Comparison of ENCODE assay signal across 1 cellular context in genomic region chr5:131740477-131740876, GRCh38.
A peak's percentile ranks its signal among the peaks of the same experiment; 100 is the strongest.
TF ChIP-seq lines count a peak whose summit lies in the region.

No MANE protein-coding gene starts in this region.

TF ChIP-seq in K562, 482 proteins besides CTCF, POLR2A, EP300 and RAD21 (continued from another document):
- TF ChIP-seq, protein P1, sequence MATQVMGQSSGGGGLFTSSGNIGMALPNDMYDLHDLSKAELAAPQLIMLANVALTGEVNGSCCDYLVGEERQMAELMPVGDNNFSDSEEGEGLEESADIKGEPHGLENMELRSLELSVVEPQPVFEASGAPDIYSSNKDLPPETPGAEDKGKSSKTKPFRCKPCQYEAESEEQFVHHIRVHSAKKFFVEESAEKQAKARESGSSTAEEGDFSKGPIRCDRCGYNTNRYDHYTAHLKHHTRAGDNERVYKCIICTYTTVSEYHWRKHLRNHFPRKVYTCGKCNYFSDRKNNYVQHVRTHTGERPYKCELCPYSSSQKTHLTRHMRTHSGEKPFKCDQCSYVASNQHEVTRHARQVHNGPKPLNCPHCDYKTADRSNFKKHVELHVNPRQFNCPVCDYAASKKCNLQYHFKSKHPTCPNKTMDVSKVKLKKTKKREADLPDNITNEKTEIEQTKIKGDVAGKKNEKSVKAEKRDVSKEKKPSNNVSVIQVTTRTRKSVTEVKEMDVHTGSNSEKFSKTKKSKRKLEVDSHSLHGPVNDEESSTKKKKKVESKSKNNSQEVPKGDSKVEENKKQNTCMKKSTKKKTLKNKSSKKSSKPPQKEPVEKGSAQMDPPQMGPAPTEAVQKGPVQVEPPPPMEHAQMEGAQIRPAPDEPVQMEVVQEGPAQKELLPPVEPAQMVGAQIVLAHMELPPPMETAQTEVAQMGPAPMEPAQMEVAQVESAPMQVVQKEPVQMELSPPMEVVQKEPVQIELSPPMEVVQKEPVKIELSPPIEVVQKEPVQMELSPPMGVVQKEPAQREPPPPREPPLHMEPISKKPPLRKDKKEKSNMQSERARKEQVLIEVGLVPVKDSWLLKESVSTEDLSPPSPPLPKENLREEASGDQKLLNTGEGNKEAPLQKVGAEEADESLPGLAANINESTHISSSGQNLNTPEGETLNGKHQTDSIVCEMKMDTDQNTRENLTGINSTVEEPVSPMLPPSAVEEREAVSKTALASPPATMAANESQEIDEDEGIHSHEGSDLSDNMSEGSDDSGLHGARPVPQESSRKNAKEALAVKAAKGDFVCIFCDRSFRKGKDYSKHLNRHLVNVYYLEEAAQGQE (CRISPR knock-in tag; IDR thresholded peaks at IDR 0.05; ENCODE audit: low read depth): no peak
- TF ChIP-seq, protein P2, sequence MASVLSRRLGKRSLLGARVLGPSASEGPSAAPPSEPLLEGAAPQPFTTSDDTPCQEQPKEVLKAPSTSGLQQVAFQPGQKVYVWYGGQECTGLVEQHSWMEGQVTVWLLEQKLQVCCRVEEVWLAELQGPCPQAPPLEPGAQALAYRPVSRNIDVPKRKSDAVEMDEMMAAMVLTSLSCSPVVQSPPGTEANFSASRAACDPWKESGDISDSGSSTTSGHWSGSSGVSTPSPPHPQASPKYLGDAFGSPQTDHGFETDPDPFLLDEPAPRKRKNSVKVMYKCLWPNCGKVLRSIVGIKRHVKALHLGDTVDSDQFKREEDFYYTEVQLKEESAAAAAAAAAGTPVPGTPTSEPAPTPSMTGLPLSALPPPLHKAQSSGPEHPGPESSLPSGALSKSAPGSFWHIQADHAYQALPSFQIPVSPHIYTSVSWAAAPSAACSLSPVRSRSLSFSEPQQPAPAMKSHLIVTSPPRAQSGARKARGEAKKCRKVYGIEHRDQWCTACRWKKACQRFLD (CRISPR knock-in tag; IDR thresholded peaks at IDR 0.05): 0 out of 2 replicates have a peak, but pooled peaks have one; percentile 26
- TF ChIP-seq ZNF311 (CRISPR knock-in tag; IDR thresholded peaks at IDR 0.05) (peak; percentile 80), NR2C1 (IDR thresholded peaks at IDR 0.05) (no peak), NR2C1 (tag; IDR thresholded peaks at IDR 0.05) (0 out of 2 replicates have a peak, but pooled peaks have one; percentile 18), ZFP30 (CRISPR knock-in tag; IDR thresholded peaks at IDR 0.05; ENCODE audit: borderline replicate concordance) (no peak), MECOM (CRISPR knock-in tag; IDR thresholded peaks at IDR 0.05) (peak; percentile 73; the same call in 1 of the 2 replicates), SMAD4 (CRISPR knock-in tag; conservative IDR thresholded peaks at IDR 0.05) (0 out of 2 replicates have a peak, but pooled peaks have one; percentile 29), CCAR2 (IDR thresholded peaks at IDR 0.05; ENCODE audit: low read depth, low read length) (no peak), SNAPC5 (CRISPR knock-in tag; IDR thresholded peaks at IDR 0.05) (no peak), POLR2AphosphoS2 (IDR thresholded peaks at IDR 0.05; ENCODE audit: low read length) (no peak), PTRF (tag; IDR thresholded peaks at IDR 0.05) (0 out of 2 replicates have a peak, but pooled peaks have one; percentile 50), ZNF592 (IDR thresholded peaks at IDR 0.05) (peak; percentile 90), CXXC5 (CRISPR knock-in tag; IDR thresholded peaks at IDR 0.05) (0 out of 2 replicates have a peak, but pooled peaks have one; percentile 40), DMBX1 (CRISPR knock-in tag; IDR thresholded peaks at IDR 0.05; ENCODE audit: borderline replicate concordance) (peak; percentile 82), PRPF4 (IDR thresholded peaks at IDR 0.05; ENCODE audit: insufficient read depth, low read depth, low read length, poor library complexity, severe bottlenecking) (no peak), ZNF140 (CRISPR knock-in tag; IDR thresholded peaks at IDR 0.05) (0 out of 2 replicates have a peak, but pooled peaks have one; percentile 18), ZNF668 (CRISPR knock-in tag; IDR thresholded peaks at IDR 0.05) (peak; percentile 70; the same call in 1 of the 2 replicates), ID3 (CRISPR knock-in tag; IDR thresholded peaks at IDR 0.05) (no peak), ID3 (tag; IDR thresholded peaks at IDR 0.05) (peak; percentile 41; the same call in 1 of the 2 replicates), NR1H2 (CRISPR knock-in tag; IDR thresholded peaks at IDR 0.05) (no peak), PTTG1 (tag; IDR thresholded peaks at IDR 0.05; ENCODE audit: low read depth) (peak; percentile 75; the same call in 1 of the 2 replicates), DDX20 (tag; IDR thresholded peaks at IDR 0.05; ENCODE audit: low read depth) (0 out of 2 replicates have a peak, but pooled peaks have one; percentile 35), BDP1 (IDR thresholded peaks at IDR 0.05; ENCODE audit: insufficient read depth, insufficient read length) (no peak), KLF13 (tag; IDR thresholded peaks at IDR 0.05; ENCODE audit: borderline replicate concordance, low read depth) (0 out of 2 replicates have a peak, but pooled peaks have one; percentile 35), ILK (tag; IDR thresholded peaks at IDR 0.05; ENCODE audit: borderline replicate concordance, low read depth) (peak; percentile 17; the same call in 1 of the 2 replicates), FOXJ2 (tag; IDR thresholded peaks at IDR 0.05) (no peak)
- TF ChIP-seq, protein P3, sequence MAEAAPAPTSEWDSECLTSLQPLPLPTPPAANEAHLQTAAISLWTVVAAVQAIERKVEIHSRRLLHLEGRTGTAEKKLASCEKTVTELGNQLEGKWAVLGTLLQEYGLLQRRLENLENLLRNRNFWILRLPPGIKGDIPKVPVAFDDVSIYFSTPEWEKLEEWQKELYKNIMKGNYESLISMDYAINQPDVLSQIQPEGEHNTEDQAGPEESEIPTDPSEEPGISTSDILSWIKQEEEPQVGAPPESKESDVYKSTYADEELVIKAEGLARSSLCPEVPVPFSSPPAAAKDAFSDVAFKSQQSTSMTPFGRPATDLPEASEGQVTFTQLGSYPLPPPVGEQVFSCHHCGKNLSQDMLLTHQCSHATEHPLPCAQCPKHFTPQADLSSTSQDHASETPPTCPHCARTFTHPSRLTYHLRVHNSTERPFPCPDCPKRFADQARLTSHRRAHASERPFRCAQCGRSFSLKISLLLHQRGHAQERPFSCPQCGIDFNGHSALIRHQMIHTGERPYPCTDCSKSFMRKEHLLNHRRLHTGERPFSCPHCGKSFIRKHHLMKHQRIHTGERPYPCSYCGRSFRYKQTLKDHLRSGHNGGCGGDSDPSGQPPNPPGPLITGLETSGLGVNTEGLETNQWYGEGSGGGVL (CRISPR knock-in tag; IDR thresholded peaks at IDR 0.05): 0 out of 2 replicates have a peak, but pooled peaks have one; percentile 45
- TF ChIP-seq, protein P4, sequence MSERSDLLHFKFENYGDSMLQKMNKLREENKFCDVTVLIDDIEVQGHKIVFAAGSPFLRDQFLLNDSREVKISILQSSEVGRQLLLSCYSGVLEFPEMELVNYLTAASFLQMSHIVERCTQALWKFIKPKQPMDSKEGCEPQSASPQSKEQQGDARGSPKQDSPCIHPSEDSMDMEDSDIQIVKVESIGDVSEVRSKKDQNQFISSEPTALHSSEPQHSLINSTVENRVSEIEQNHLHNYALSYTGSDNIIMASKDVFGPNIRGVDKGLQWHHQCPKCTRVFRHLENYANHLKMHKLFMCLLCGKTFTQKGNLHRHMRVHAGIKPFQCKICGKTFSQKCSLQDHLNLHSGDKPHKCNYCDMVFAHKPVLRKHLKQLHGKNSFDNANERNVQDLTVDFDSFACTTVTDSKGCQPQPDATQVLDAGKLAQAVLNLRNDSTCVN (CRISPR knock-in tag; IDR thresholded peaks at IDR 0.05): no peak
- TF ChIP-seq, protein P5, sequence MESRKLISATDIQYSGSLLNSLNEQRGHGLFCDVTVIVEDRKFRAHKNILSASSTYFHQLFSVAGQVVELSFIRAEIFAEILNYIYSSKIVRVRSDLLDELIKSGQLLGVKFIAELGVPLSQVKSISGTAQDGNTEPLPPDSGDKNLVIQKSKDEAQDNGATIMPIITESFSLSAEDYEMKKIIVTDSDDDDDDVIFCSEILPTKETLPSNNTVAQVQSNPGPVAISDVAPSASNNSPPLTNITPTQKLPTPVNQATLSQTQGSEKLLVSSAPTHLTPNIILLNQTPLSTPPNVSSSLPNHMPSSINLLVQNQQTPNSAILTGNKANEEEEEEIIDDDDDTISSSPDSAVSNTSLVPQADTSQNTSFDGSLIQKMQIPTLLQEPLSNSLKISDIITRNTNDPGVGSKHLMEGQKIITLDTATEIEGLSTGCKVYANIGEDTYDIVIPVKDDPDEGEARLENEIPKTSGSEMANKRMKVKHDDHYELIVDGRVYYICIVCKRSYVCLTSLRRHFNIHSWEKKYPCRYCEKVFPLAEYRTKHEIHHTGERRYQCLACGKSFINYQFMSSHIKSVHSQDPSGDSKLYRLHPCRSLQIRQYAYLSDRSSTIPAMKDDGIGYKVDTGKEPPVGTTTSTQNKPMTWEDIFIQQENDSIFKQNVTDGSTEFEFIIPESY (CRISPR knock-in tag; IDR thresholded peaks at IDR 0.05): no peak
- TF ChIP-seq, protein P6, sequence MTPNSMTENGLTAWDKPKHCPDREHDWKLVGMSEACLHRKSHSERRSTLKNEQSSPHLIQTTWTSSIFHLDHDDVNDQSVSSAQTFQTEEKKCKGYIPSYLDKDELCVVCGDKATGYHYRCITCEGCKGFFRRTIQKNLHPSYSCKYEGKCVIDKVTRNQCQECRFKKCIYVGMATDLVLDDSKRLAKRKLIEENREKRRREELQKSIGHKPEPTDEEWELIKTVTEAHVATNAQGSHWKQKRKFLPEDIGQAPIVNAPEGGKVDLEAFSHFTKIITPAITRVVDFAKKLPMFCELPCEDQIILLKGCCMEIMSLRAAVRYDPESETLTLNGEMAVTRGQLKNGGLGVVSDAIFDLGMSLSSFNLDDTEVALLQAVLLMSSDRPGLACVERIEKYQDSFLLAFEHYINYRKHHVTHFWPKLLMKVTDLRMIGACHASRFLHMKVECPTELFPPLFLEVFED (CRISPR knock-in tag; conservative IDR thresholded peaks at IDR 0.05): no peak
